20 cellular contexts compared by ENCODE assay signal in genomic region chr16:1643521-1643920, GRCh38. TPM values are rescaled to one million over a fixed set of nuclear protein-coding genes. Genes with fewer than 3 reads are reported as not detected.
A peak's percentile ranks its signal among the peaks of the same experiment; 100 is the strongest.
DNase-seq lines count a peak whose midpoint lies in the region; ATAC-seq and TF ChIP-seq lines count a peak whose summit lies in the region.
"Had no signal": no experiment of that assay in that cellular context is flagged by ENCODE, and none has a peak within 500 bp of the region (broad histone marks: within the 10 kb centered on the region; RNA-seq: fewer than 3 reads in every experiment).

No MANE protein-coding gene starts in this region.

- H3K27ac ChIP-seq in adrenal gland: no peak overlapping the region
- H3K27ac ChIP-seq: HL-60, Peyer's patch had no signal

- no peak for ATAC-seq in natural killer cell
- no peak for ATAC-seq in stimulated activated memory B cell treated with anti-CD40 and anti-IgM and Interleukin-4, amounts not matched to agents 10 μg/mL and 1 μg/mL and 100 μg/mL, for 72 hours
- ATAC-seq in HG03280 (IDR thresholded peaks at IDR 0.05; ENCODE audit: unreplicated experiment): no peak
- ATAC-seq: Right ventricle myocardium inferior had no signal

- H3K36me3 Mint-ChIP-seq in natural killer cell: no peaks in the 10 kb centered on the region
- H3K36me3 Mint-ChIP-seq in stimulated activated memory B cell treated with anti-CD40 and anti-IgM and Interleukin-4, amounts not matched to agents 10 μg/mL and 1 μg/mL and 100 μg/mL, for 72 hours: peaks cover 80% of the 10 kb centered on the region

- no peaks in the 10 kb centered on the region for H3K27me3 Mint-ChIP-seq in natural killer cell (ENCODE audit: low read depth in 2 of 2)
- no peaks in the 10 kb centered on the region for H3K27me3 Mint-ChIP-seq in stimulated activated memory B cell treated with anti-CD40 and anti-IgM and Interleukin-4, amounts not matched to agents 10 μg/mL and 1 μg/mL and 100 μg/mL, for 72 hours
- H3K27me3 Mint-ChIP-seq: CD4-positive, alpha-beta T cell had no signal

- no peak for TF ChIP-seq POLR2A in adrenal gland (IDR thresholded peaks at IDR 0.05)

- DNase-seq in NCI-H1694 (lab: John Stamatoyannopoulos, UW) (peak; percentile 28), cerebellar cortex (ENCODE audit: low spot score) (peak; percentile 97), natural killer cell (no peak), HuH-7.5 (ENCODE audit: low spot score) (no peak), adrenal gland (no peak)
- DNase-seq: ACHN; Caco-2; CD4-positive, alpha-beta T cell; GDM1; H7; Kasumi-1; MG63; NCI-H1048; NCI-H1436; NCI-H2081 treated with DMSO at 0.1 percent for 48 hours; Peyer's patch had no signal

- H3K9me3 Mint-ChIP-seq in natural killer cell: no peaks in the 10 kb centered on the region
- H3K9me3 Mint-ChIP-seq in stimulated activated memory B cell treated with anti-CD40 and anti-IgM and Interleukin-4, amounts not matched to agents 10 μg/mL and 1 μg/mL and 100 μg/mL, for 72 hours: no peaks in the 10 kb centered on the region
- H3K9me3 Mint-ChIP-seq: CD4-positive, alpha-beta T cell had no signal

- H3K27ac Mint-ChIP-seq in natural killer cell: peak overlapping the region; percentile 90 to 96
- peak overlapping the region; percentile 54 for H3K27ac Mint-ChIP-seq in stimulated activated memory B cell treated with anti-CD40 and anti-IgM and Interleukin-4, amounts not matched to agents 10 μg/mL and 1 μg/mL and 100 μg/mL, for 72 hours
- H3K27ac Mint-ChIP-seq: CD4-positive, alpha-beta T cell had no signal

- no peaks in the 10 kb centered on the region for H3K27me3 ChIP-seq in adrenal gland
- H3K27me3 ChIP-seq: MG63, Peyer's patch had no signal

- H3K4me3 ChIP-seq in adrenal gland: no peak overlapping the region
- H3K4me3 ChIP-seq: MG63, Peyer's patch had no signal

- peaks cover 0 to 63% of the 10 kb centered on the region in 2 donors for H3K36me3 ChIP-seq in adrenal gland (replicated peaks in 1 of 2)

- intact Hi-C loops in natural killer cell (cut with micrococcal nuclease): no loop called here
- intact Hi-C loops in adrenal gland (cut with DNase I): no loop called here

- 92 to 97% (median 95%) methylated on average over 12 of the region's 12 CpGs for WGBS in adrenal gland, 4 donors

- no peaks in the 10 kb centered on the region for H3K4me1 ChIP-seq in adrenal gland (replicated peaks in 1 of 2)
- H3K4me1 ChIP-seq: Peyer's patch had no signal

- no peak overlapping the region for H3K4me3 Mint-ChIP-seq in natural killer cell
- no peak overlapping the region for H3K4me3 Mint-ChIP-seq in stimulated activated memory B cell treated with anti-CD40 and anti-IgM and Interleukin-4, amounts not matched to agents 10 μg/mL and 1 μg/mL and 100 μg/mL, for 72 hours
- H3K4me3 Mint-ChIP-seq: CD4-positive, alpha-beta T cell had no signal

- H3K9me3 ChIP-seq in adrenal gland (replicated peaks in 1 of 3): no peaks in the 10 kb centered on the region
- H3K9me3 ChIP-seq: Caco-2, MG63, Peyer's patch had no signal

- peaks cover 61 to 77% of the 10 kb centered on the region in 2 donors for H3K4me1 Mint-ChIP-seq in natural killer cell
- H3K4me1 Mint-ChIP-seq in stimulated activated memory B cell treated with anti-CD40 and anti-IgM and Interleukin-4, amounts not matched to agents 10 μg/mL and 1 μg/mL and 100 μg/mL, for 72 hours: peaks cover 33% of the 10 kb centered on the region

- TF ChIP-seq CTCF in natural killer cell (IDR thresholded peaks at IDR 0.05) (no peak), adrenal gland (IDR thresholded peaks at IDR 0.05) (no peak)

RNA-seq across cellular contexts. Expression of gene CRAMP1, which starts 31.4 kb away (rescaled TPM):
- 10 to 100 TPM; 47.8 to 49.8 (median 49.6) TPM for total RNA-seq in natural killer cell
- 10 to 100 TPM in 5 of 8 donors, 1 to 10 TPM in 3; 6.8 to 17.1 (median 10.5) TPM for total RNA-seq in adrenal gland
- polyA plus RNA-seq in adrenal gland: 10 to 100 TPM in 1 of 3 donors, 1 to 10 TPM in 2; 4.3 to 19.0 (median 7.9) TPM

RNA-seq across cellular contexts. Expression of gene IFT140, which starts 31.6 kb away (rescaled TPM):
- total RNA-seq in natural killer cell (1 to 10 TPM; 6.5 to 8.9 (median 6.5) TPM), adrenal gland (10 to 100 TPM; 14.1 to 46.4 (median 28.7) TPM)
- 10 to 100 TPM in 2 of 3 donors, 1 to 10 TPM in 1; 6.6 to 62.7 (median 31.3) TPM for polyA plus RNA-seq in adrenal gland

RNA-seq across cellular contexts. Expression of gene JPT2, which starts 34.6 kb away (rescaled TPM):
- total RNA-seq in natural killer cell (10 to 100 TPM; 12.2 to 28.4 (median 14.2) TPM), adrenal gland (10 to 100 TPM; 11.9 to 50.5 (median 36.3) TPM)
- 10 to 100 TPM; 12.1 to 49.4 (median 12.7) TPM for polyA plus RNA-seq in adrenal gland

Comparison
In these comparisons a context has a peak if more than half of its experiments do, and no peak if none do; other contexts are left out.
1. DNase-seq: peak in NCI-H1694 (single experiment) and cerebellar cortex (single experiment); none in natural killer cell (single experiment), HuH-7.5 (single experiment) and adrenal gland (0 of 7).